In genomic region chr3:28716939-28717338, GRCh38 we compare ENCODE assay signal across 7 cellular contexts.
"Had no signal": no experiment of that assay in that cellular context is flagged by ENCODE, and none has a peak within 500 bp of the region (broad histone marks: within the 10 kb centered on the region; RNA-seq: fewer than 3 reads in every experiment).

No MANE protein-coding gene starts in this region.

- H3K4me3 ChIP-seq: GM23338, K562 had no signal

- H3K27ac ChIP-seq: HL-60 had no signal

- DNase-seq: H9, HCEC 1CT, IMR-90 had no signal

- ATAC-seq: GM23338, HepG2, K562 had no signal

- H3K4me2 ChIP-seq: GM23338 had no signal
